ENCODE assay signal across 8 cellular contexts in the genomic region with DNA sequence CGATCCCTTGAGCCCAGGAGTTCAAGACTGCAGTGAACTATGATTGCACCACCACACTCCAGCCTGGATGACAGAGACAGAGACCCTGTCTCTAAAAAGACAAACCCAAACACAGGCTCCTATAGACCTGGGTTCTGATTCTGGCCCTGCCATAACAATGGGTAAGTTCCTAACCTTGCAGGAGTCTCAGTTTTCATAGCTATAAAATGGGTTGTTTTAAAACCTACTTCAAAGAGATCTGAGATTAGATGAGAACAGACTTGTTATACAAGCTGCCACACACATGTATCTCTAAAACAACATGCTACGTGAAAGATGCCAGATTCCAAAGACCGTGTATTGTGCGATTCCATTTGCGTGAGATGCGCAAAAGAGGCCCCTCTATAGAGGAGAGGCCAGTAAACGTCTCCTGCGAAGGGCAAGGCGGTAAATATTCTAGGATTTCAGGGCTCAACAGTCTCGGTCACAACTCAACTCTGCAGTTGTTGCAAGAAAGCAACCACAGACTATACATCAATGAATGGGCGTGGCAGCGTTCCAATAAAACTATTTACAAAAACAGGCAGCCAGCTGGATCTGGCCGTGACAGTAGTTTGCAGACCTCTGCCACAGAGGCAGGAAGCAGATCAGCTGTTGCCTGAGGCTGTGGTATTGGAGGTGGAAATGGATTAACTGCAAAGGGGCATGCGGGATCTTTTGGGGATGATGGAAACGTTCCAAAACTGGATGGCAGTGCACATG. TPM values are rescaled to one million over a fixed set of nuclear protein-coding genes. Genes with fewer than 3 reads are reported as not detected.
A peak's percentile ranks its signal among the peaks of the same experiment; 100 is the strongest.
DNase-seq lines count a peak whose midpoint lies in the region; ATAC-seq and TF ChIP-seq lines count a peak whose summit lies in the region.

No MANE protein-coding gene starts in this region.

- ATAC-seq in left cardiac atrium = peak in 1 of 2 donors; percentile 26
- no peak for ATAC-seq in Right ventricle myocardium inferior
- ATAC-seq in stimulated activated naive B cell treated with anti-CD40 and anti-IgM and Interleukin-4, amounts not matched to agents 10 μg/mL and 1 μg/mL and 100 μg/mL, for 72 hours (replicated peaks) = no peak

- intact Hi-C loops in left cardiac atrium (cut with DNase I) = no loop called here
- intact Hi-C loops in Right ventricle myocardium inferior (cut with DNase I) = loop anchor here (5.0 kb wide), 1 partner anchor 38 kb away; a partner anchor contains a TSS
- intact Hi-C loops in adrenal gland (cut with DNase I) = no loop called here
- intact Hi-C loops in activated T-helper 2 cell treated with anti-CD3 and anti-CD28 coated beads, Interferon-gamma antibody, Interleukin-2, Interleukin-4, amounts not matched to agents 10 μg/mL and 5 μg/mL and 100 μg/mL, durations not matched to agents 14 hours and 24 hours and 36 hours (cut with micrococcal nuclease) = no loop called here

- TF ChIP-seq EP300 in tibial nerve (IDR thresholded peaks at IDR 0.05) = peak in 1 of 2 donors; percentile 42

- H3K27me3 ChIP-seq in adrenal gland (no peaks in the 10 kb centered on the region), tibial nerve (no peaks in the 10 kb centered on the region)

- H3K27ac ChIP-seq in adrenal gland = peak overlapping the region in 2 of 5 donors; percentile 29 to 56
- peak overlapping the region; percentile 16 to 85 (median 64) for H3K27ac ChIP-seq in tibial nerve

- TF ChIP-seq POLR2A in adrenal gland (IDR thresholded peaks at IDR 0.05) (no peak), tibial nerve (IDR thresholded peaks at IDR 0.05) (no peak)

- H3K36me3 ChIP-seq in adrenal gland (replicated peaks in 1 of 2) = peaks cover 0 to 34% of the 10 kb centered on the region in 2 donors
- H3K36me3 ChIP-seq in tibial nerve = peaks cover 0 to 45% (median 0%) of the 10 kb centered on the region in 3 donors

- peaks cover 0 to 2% (median 0%) of the 10 kb centered on the region in 6 donors for H3K9me3 Mint-ChIP-seq in immature natural killer cell
- no peaks in the 10 kb centered on the region for H3K9me3 Mint-ChIP-seq in stimulated activated naive B cell treated with anti-CD40 and anti-IgM and Interleukin-4, amounts not matched to agents 10 μg/mL and 1 μg/mL and 100 μg/mL, for 72 hours
- no peaks in the 10 kb centered on the region for H3K9me3 Mint-ChIP-seq in activated T-cell treated with anti-CD3 and anti-CD28 coated beads, Interleukin-2, amount 50 U/mL, for 24 hours
- H3K9me3 Mint-ChIP-seq in activated T-helper 2 cell treated with anti-CD3 and anti-CD28 coated beads, Interferon-gamma antibody, Interleukin-2, Interleukin-4, amounts not matched to agents 10 μg/mL and 5 μg/mL and 100 μg/mL, durations not matched to agents 14 hours and 24 hours and 36 hours = no peaks in the 10 kb centered on the region

- H3K4me3 ChIP-seq in adrenal gland (no peak overlapping the region), tibial nerve (no peak overlapping the region)

- peak overlapping the region in 1 of 5 donors; percentile 19 for H3K4me3 Mint-ChIP-seq in immature natural killer cell
- no peak overlapping the region for H3K4me3 Mint-ChIP-seq in stimulated activated naive B cell treated with anti-CD40 and anti-IgM and Interleukin-4, amounts not matched to agents 10 μg/mL and 1 μg/mL and 100 μg/mL, for 72 hours
- no peak overlapping the region for H3K4me3 Mint-ChIP-seq in activated T-cell treated with anti-CD3 and anti-CD28 coated beads, Interleukin-2, amount 50 U/mL, for 24 hours
- no peak overlapping the region for H3K4me3 Mint-ChIP-seq in activated T-helper 2 cell treated with anti-CD3 and anti-CD28 coated beads, Interferon-gamma antibody, Interleukin-2, Interleukin-4, amounts not matched to agents 10 μg/mL and 5 μg/mL and 100 μg/mL, durations not matched to agents 14 hours and 24 hours and 36 hours (ENCODE audit: low read depth)

- DNase-seq in left cardiac atrium = peak; percentile 45
- DNase-seq in Right ventricle myocardium inferior (ENCODE audit: missing footprints) = no peak
- peak in 4 of 7 donors; percentile 21 to 84 (median 46) for DNase-seq in adrenal gland
- no peak for DNase-seq in immature natural killer cell
- DNase-seq in tibial nerve (ENCODE audit: low spot score in 2 of 2) = peak in 1 of 2 donors; percentile 69
- DNase-seq in stimulated activated naive B cell treated with anti-CD40 and anti-IgM and Interleukin-4, amounts not matched to agents 10 μg/mL and 1 μg/mL and 100 μg/mL, for 72 hours = no peak
- no peak for DNase-seq in activated T-cell treated with anti-CD3 and anti-CD28 coated beads, Interleukin-2, amount 50 U/mL, for 24 hours
- DNase-seq in activated T-helper 2 cell treated with anti-CD3 and anti-CD28 coated beads, Interferon-gamma antibody, Interleukin-2, Interleukin-4, amounts not matched to agents 10 μg/mL and 5 μg/mL and 100 μg/mL, durations not matched to agents 14 hours and 24 hours and 36 hours (ENCODE audit: low spot score) = no peak

- H3K4me1 ChIP-seq in adrenal gland (replicated peaks in 1 of 2) (peaks cover 5 to 24% of the 10 kb centered on the region in 2 donors), tibial nerve (peaks cover 0 to 76% (median 42%) of the 10 kb centered on the region in 4 donors)

- peak overlapping the region; percentile 24 to 67 (median 52) for H3K27ac Mint-ChIP-seq in immature natural killer cell
- H3K27ac Mint-ChIP-seq in stimulated activated naive B cell treated with anti-CD40 and anti-IgM and Interleukin-4, amounts not matched to agents 10 μg/mL and 1 μg/mL and 100 μg/mL, for 72 hours = no peak overlapping the region
- no peak overlapping the region for H3K27ac Mint-ChIP-seq in activated T-cell treated with anti-CD3 and anti-CD28 coated beads, Interleukin-2, amount 50 U/mL, for 24 hours
- H3K27ac Mint-ChIP-seq in activated T-helper 2 cell treated with anti-CD3 and anti-CD28 coated beads, Interferon-gamma antibody, Interleukin-2, Interleukin-4, amounts not matched to agents 10 μg/mL and 5 μg/mL and 100 μg/mL, durations not matched to agents 14 hours and 24 hours and 36 hours = no peak overlapping the region

- WGBS in adrenal gland, 4 donors = 72 to 76% (median 75%) methylated on average over 15 of the region's 15 CpGs
- WGBS in tibial nerve, 2 donors = 42 to 47% methylated on average over 15 of the region's 15 CpGs

- TF ChIP-seq CTCF in adrenal gland (IDR thresholded peaks at IDR 0.05) (no peak), tibial nerve (IDR thresholded peaks at IDR 0.05) (no peak)

- peaks cover 28 to 64% (median 44%) of the 10 kb centered on the region in 3 donors for H3K27me3 Mint-ChIP-seq in immature natural killer cell (ENCODE audit: low read depth in 3 of 3)
- H3K27me3 Mint-ChIP-seq in stimulated activated naive B cell treated with anti-CD40 and anti-IgM and Interleukin-4, amounts not matched to agents 10 μg/mL and 1 μg/mL and 100 μg/mL, for 72 hours = no peaks in the 10 kb centered on the region
- H3K27me3 Mint-ChIP-seq in activated T-cell treated with anti-CD3 and anti-CD28 coated beads, Interleukin-2, amount 50 U/mL, for 24 hours = no peaks in the 10 kb centered on the region
- H3K27me3 Mint-ChIP-seq in activated T-helper 2 cell treated with anti-CD3 and anti-CD28 coated beads, Interferon-gamma antibody, Interleukin-2, Interleukin-4, amounts not matched to agents 10 μg/mL and 5 μg/mL and 100 μg/mL, durations not matched to agents 14 hours and 24 hours and 36 hours (ENCODE audit: low read depth) = no peaks in the 10 kb centered on the region

- peaks cover 38 to 44% of the 10 kb centered on the region in 2 donors for H3K4me1 Mint-ChIP-seq in immature natural killer cell
- H3K4me1 Mint-ChIP-seq in stimulated activated naive B cell treated with anti-CD40 and anti-IgM and Interleukin-4, amounts not matched to agents 10 μg/mL and 1 μg/mL and 100 μg/mL, for 72 hours = peaks cover 17 to 24% of the 10 kb centered on the region in 2 donors
- peaks cover 40% of the 10 kb centered on the region for H3K4me1 Mint-ChIP-seq in activated T-cell treated with anti-CD3 and anti-CD28 coated beads, Interleukin-2, amount 50 U/mL, for 24 hours (ENCODE audit: low read depth)
- peaks cover 28% of the 10 kb centered on the region for H3K4me1 Mint-ChIP-seq in activated T-helper 2 cell treated with anti-CD3 and anti-CD28 coated beads, Interferon-gamma antibody, Interleukin-2, Interleukin-4, amounts not matched to agents 10 μg/mL and 5 μg/mL and 100 μg/mL, durations not matched to agents 14 hours and 24 hours and 36 hours (ENCODE audit: low read depth)

- H3K9me3 ChIP-seq in adrenal gland (replicated peaks in 1 of 3) (no peaks in the 10 kb centered on the region), tibial nerve (no peaks in the 10 kb centered on the region)

- H3K36me3 Mint-ChIP-seq in immature natural killer cell = peaks cover 8 to 21% (median 10%) of the 10 kb centered on the region in 3 donors
- H3K36me3 Mint-ChIP-seq in stimulated activated naive B cell treated with anti-CD40 and anti-IgM and Interleukin-4, amounts not matched to agents 10 μg/mL and 1 μg/mL and 100 μg/mL, for 72 hours = peaks cover 10 to 21% of the 10 kb centered on the region in 2 donors
- H3K36me3 Mint-ChIP-seq in activated T-cell treated with anti-CD3 and anti-CD28 coated beads, Interleukin-2, amount 50 U/mL, for 24 hours (ENCODE audit: low read depth) = peaks cover 80% of the 10 kb centered on the region
- peaks cover 43% of the 10 kb centered on the region for H3K36me3 Mint-ChIP-seq in activated T-helper 2 cell treated with anti-CD3 and anti-CD28 coated beads, Interferon-gamma antibody, Interleukin-2, Interleukin-4, amounts not matched to agents 10 μg/mL and 5 μg/mL and 100 μg/mL, durations not matched to agents 14 hours and 24 hours and 36 hours (ENCODE audit: low read depth)

RNA-seq across cellular contexts. Expression of a gene that starts 5.9 kb away (rescaled TPM):
- 10 to 100 TPM; 15.6 to 19.5 TPM for total RNA-seq in left cardiac atrium
- 11.6 TPM for total RNA-seq in Right ventricle myocardium inferior
- 10 to 100 TPM; 23.0 to 56.5 (median 35.8) TPM for total RNA-seq in adrenal gland
- polyA plus RNA-seq in adrenal gland = 10 to 100 TPM in 2 of 3 donors, 1 to 10 TPM in 1; 4.3 to 61.0 (median 27.9) TPM
- 100 to 1,000 TPM in 1 of 3 donors, 10 to 100 TPM in 2; 37.6 to 112 (median 37.8) TPM for polyA plus RNA-seq in immature natural killer cell
- total RNA-seq in tibial nerve = 10 to 100 TPM; 27.8 to 77.4 (median 52.1) TPM
- 92.5 and 101 TPM in 2 replicates for total RNA-seq in activated T-helper 2 cell treated with anti-CD3 and anti-CD28 coated beads, Interferon-gamma antibody, Interleukin-2, Interleukin-4, amounts not matched to agents 10 μg/mL and 5 μg/mL and 100 μg/mL, durations not matched to agents 14 hours and 24 hours and 36 hours

RNA-seq across cellular contexts. Expression of a gene that starts 15.2 kb away (rescaled TPM):
- 10 to 100 TPM; 44.6 to 48.3 TPM for total RNA-seq in left cardiac atrium
- 71.4 TPM for total RNA-seq in Right ventricle myocardium inferior
- 100 to 1,000 TPM in 2 of 8 donors, 10 to 100 TPM in 6; 55.0 to 122 (median 76.5) TPM for total RNA-seq in adrenal gland
- polyA plus RNA-seq in adrenal gland = 100 to 1,000 TPM in 1 of 3 donors, 10 to 100 TPM in 2; 21.9 to 166 (median 25.6) TPM
- polyA plus RNA-seq in immature natural killer cell = 10 to 100 TPM; 32.7 to 42.4 (median 38.7) TPM
- 10 to 100 TPM; 37.6 to 53.0 (median 49.2) TPM for total RNA-seq in tibial nerve
- 77.1 and 88.4 TPM in 2 replicates for total RNA-seq in activated T-helper 2 cell treated with anti-CD3 and anti-CD28 coated beads, Interferon-gamma antibody, Interleukin-2, Interleukin-4, amounts not matched to agents 10 μg/mL and 5 μg/mL and 100 μg/mL, durations not matched to agents 14 hours and 24 hours and 36 hours

RNA-seq across cellular contexts. Expression of a gene that starts 38.9 kb away (rescaled TPM):
- total RNA-seq in left cardiac atrium (10 to 100 TPM; 10.6 to 20.0 TPM), Right ventricle myocardium inferior (6.4 TPM), adrenal gland (10 to 100 TPM; 16.1 to 44.7 (median 27.4) TPM), tibial nerve (10 to 100 TPM; 31.0 to 58.1 (median 32.9) TPM)
- polyA plus RNA-seq in adrenal gland (10 to 100 TPM in 2 of 3 donors, under 1 TPM in 1; 0.77 to 23.9 (median 15.5) TPM), immature natural killer cell (under 1 TPM in 2 of 3 donors, not detected in 1; 0.07 to 0.20 TPM)
- total RNA-seq in activated T-helper 2 cell treated with anti-CD3 and anti-CD28 coated beads, Interferon-gamma antibody, Interleukin-2, Interleukin-4, amounts not matched to agents 10 μg/mL and 5 μg/mL and 100 μg/mL, durations not matched to agents 14 hours and 24 hours and 36 hours = 0.16 TPM in 1 of 2 replicates, not detected in the other

RNA-seq across cellular contexts. Expression of a gene that starts 59.4 kb away (rescaled TPM):
- 10 to 100 TPM; 51.0 to 64.3 TPM for total RNA-seq in left cardiac atrium
- 73.4 TPM for total RNA-seq in Right ventricle myocardium inferior
- total RNA-seq in adrenal gland = 10 to 100 TPM; 35.5 to 68.8 (median 54.0) TPM
- polyA plus RNA-seq in adrenal gland = 100 to 1,000 TPM in 2 of 3 donors, 10 to 100 TPM in 1; 25.0 to 310 (median 285) TPM
- 10 to 100 TPM; 32.9 to 61.6 (median 36.3) TPM for polyA plus RNA-seq in immature natural killer cell
- total RNA-seq in tibial nerve = 10 to 100 TPM; 45.1 to 95.1 (median 60.7) TPM
- total RNA-seq in activated T-helper 2 cell treated with anti-CD3 and anti-CD28 coated beads, Interferon-gamma antibody, Interleukin-2, Interleukin-4, amounts not matched to agents 10 μg/mL and 5 μg/mL and 100 μg/mL, durations not matched to agents 14 hours and 24 hours and 36 hours = 73.1 and 73.8 TPM in 2 replicates

Comparison
In these comparisons a context has a peak if more than half of its experiments do, and no peak if none do; other contexts are left out.
1. DNase-seq: peak in left cardiac atrium (single experiment) and adrenal gland (4 of 7); none in Right ventricle myocardium inferior (single experiment), immature natural killer cell (0 of 3), stimulated activated naive B cell treated with anti-CD40 and anti-IgM and Interleukin-4, amounts not matched to agents 10 μg/mL and 1 μg/mL and 100 μg/mL, for 72 hours (single experiment), activated T-cell treated with anti-CD3 and anti-CD28 coated beads, Interleukin-2, amount 50 U/mL, for 24 hours (single experiment) and activated T-helper 2 cell treated with anti-CD3 and anti-CD28 coated beads, Interferon-gamma antibody, Interleukin-2, Interleukin-4, amounts not matched to agents 10 μg/mL and 5 μg/mL and 100 μg/mL, durations not matched to agents 14 hours and 24 hours and 36 hours (single experiment).
2. H3K27ac Mint-ChIP-seq: peak in immature natural killer cell (6 of 6); none in stimulated activated naive B cell treated with anti-CD40 and anti-IgM and Interleukin-4, amounts not matched to agents 10 μg/mL and 1 μg/mL and 100 μg/mL, for 72 hours (single experiment), activated T-cell treated with anti-CD3 and anti-CD28 coated beads, Interleukin-2, amount 50 U/mL, for 24 hours (single experiment) and activated T-helper 2 cell treated with anti-CD3 and anti-CD28 coated beads, Interferon-gamma antibody, Interleukin-2, Interleukin-4, amounts not matched to agents 10 μg/mL and 5 μg/mL and 100 μg/mL, durations not matched to agents 14 hours and 24 hours and 36 hours (single experiment).